In genomic region chr3:151871639-151872468, GRCh38 we compare ENCODE assay signal across 8 cellular contexts. TPM values are rescaled to one million over a fixed set of nuclear protein-coding genes. Genes with fewer than 3 reads are reported as not detected.
DNase-seq lines count a peak whose midpoint lies in the region; ATAC-seq and TF ChIP-seq lines count a peak whose summit lies in the region.

No MANE protein-coding gene starts in this region.

- TF ChIP-seq CTCF in choroid plexus epithelial cell (conservative IDR thresholded peaks at IDR 0.05; ENCODE audit: low read depth, low read length), result no peak

- DNase-seq in GDM1 (lab: John Stamatoyannopoulos, UW), result peak; percentile 92
- DNase-seq in choroid plexus epithelial cell (ENCODE audit: low read depth), result peak; percentile 43
- peak; percentile 88 for DNase-seq in pons (ENCODE audit: low spot score)
- no peak for DNase-seq in ureter (ENCODE audit: low spot score)
- DNase-seq in activated CD4-positive, alpha-beta T cell treated with anti-CD3 and anti-CD28 coated beads for 4 hours, result no peak
- DNase-seq in GOT3 (lab: John Stamatoyannopoulos, UW), result no peak

- peak; percentile 86 for ATAC-seq in GM21526 (IDR thresholded peaks at IDR 0.05; ENCODE audit: low FRiP score, unreplicated experiment)
- ATAC-seq in HG03575 (IDR thresholded peaks at IDR 0.05; ENCODE audit: extremely low read depth, insufficient number of reproducible peaks, low FRiP score, unreplicated experiment), result peak; percentile 63

- no peak overlapping the region for H3K4me3 ChIP-seq in choroid plexus epithelial cell (ENCODE audit: low read depth, low read length)

RNA-seq across cellular contexts. Expression of gene SUCNR1, which starts 1.6 kb away (rescaled TPM):
- total RNA-seq in ureter, result 0.34 TPM

RNA-seq across cellular contexts. Expression of gene AADAC, which starts 57.9 kb away (rescaled TPM):
- not detected for total RNA-seq in ureter

Comparison
In these comparisons a context has a peak if more than half of its experiments do, and no peak if none do; other contexts are left out.
1. DNase-seq: peak in GDM1 (single experiment), choroid plexus epithelial cell (single experiment) and pons (single experiment); none in ureter (single experiment), activated CD4-positive, alpha-beta T cell treated with anti-CD3 and anti-CD28 coated beads for 4 hours (0 of 2) and GOT3 (single experiment).